Comparison of ENCODE assay signal across 8 cellular contexts in genomic region chr20:43409041-43409913, GRCh38. TPM values are rescaled to one million over a fixed set of nuclear protein-coding genes. Genes with fewer than 3 reads are reported as not detected.
A peak's percentile ranks its signal among the peaks of the same experiment; 100 is the strongest.
DNase-seq lines count a peak whose midpoint lies in the region; ATAC-seq and TF ChIP-seq lines count a peak whose summit lies in the region.

No MANE protein-coding gene starts in this region.

- WGBS in esophagus squamous epithelium, 2 donors: 33 to 40% methylated on average over 7 to 11 of the region's 12 CpGs

- TF ChIP-seq POLR2A in esophagus squamous epithelium (IDR thresholded peaks at IDR 0.05): no peak

- H3K27ac ChIP-seq in esophagus squamous epithelium: no peak overlapping the region

- intact Hi-C loops in CD14-positive monocyte (cut with micrococcal nuclease) (no loop called here), esophagus squamous epithelium (cut with DNase I) (no loop called here), posterior cingulate gyrus (cut with DNase I) (no loop called here)

- H3K4me1 ChIP-seq in esophagus squamous epithelium: no peaks in the 10 kb centered on the region

- no peak for ATAC-seq in GM21825 (IDR thresholded peaks at IDR 0.05; ENCODE audit: unreplicated experiment)

- H3K9me3 Mint-ChIP-seq in CD14-positive monocyte: peaks cover 4 to 25% (median 12%) of the 10 kb centered on the region in 7 donors
- H3K9me3 Mint-ChIP-seq in type B pancreatic cell: no peaks in the 10 kb centered on the region

- TF ChIP-seq CTCF in CD14-positive monocyte (IDR thresholded peaks at IDR 0.05): peak; percentile 55
- TF ChIP-seq CTCF in esophagus squamous epithelium (IDR thresholded peaks at IDR 0.05): peak in 5 of 6 experiments; percentile 17 to 59 (median 29)
- TF ChIP-seq CTCF in type B pancreatic cell (conservative IDR thresholded peaks at IDR 0.05): peak; percentile 86

- DNase-seq in CD14-positive monocyte (ENCODE audit: low spot score) (no peak), GM19240 (ENCODE audit: insufficient read length, low spot score) (peak; percentile 16), NCI-H82 treated with DMSO at 0.1 percent for 48 hours (lab: John Stamatoyannopoulos, UW; ENCODE audit: unreplicated experiment) (peak; percentile 22), esophagus squamous epithelium (lab: John Stamatoyannopoulos, UW) (no peak), type B pancreatic cell (ENCODE audit: extremely low spot score, unreplicated experiment) (no peak), posterior cingulate gyrus (no peak)
- DNase-seq in stimulated activated CD4-positive, alpha-beta T cell treated with anti-CD3 and anti-CD28 coated beads, Interleukin-12 subunit alpha, Interleukin-12 subunit beta, amount 100 ng/mL, for 4 hours: no peak

- H3K9me3 ChIP-seq in esophagus squamous epithelium: peaks cover 0 to 8% (median 0%) of the 10 kb centered on the region in 3 donors

- H3K4me3 ChIP-seq in esophagus squamous epithelium: no peak overlapping the region

- H3K4me3 Mint-ChIP-seq in CD14-positive monocyte (no peak overlapping the region), type B pancreatic cell (no peak overlapping the region)

- peaks cover 0 to 27% (median 0%) of the 10 kb centered on the region in 4 donors for H3K27me3 ChIP-seq in esophagus squamous epithelium

- H3K4me1 Mint-ChIP-seq in CD14-positive monocyte: peaks cover 4% of the 10 kb centered on the region
- no peaks in the 10 kb centered on the region for H3K4me1 Mint-ChIP-seq in type B pancreatic cell (ENCODE audit: unreplicated experiment)

- peaks cover 0 to 7% (median 2%) of the 10 kb centered on the region in 3 donors for H3K27me3 Mint-ChIP-seq in CD14-positive monocyte (ENCODE audit: low read depth in 3 of 3)
- H3K27me3 Mint-ChIP-seq in type B pancreatic cell: peaks cover 14% of the 10 kb centered on the region

- no peak overlapping the region for H3K27ac Mint-ChIP-seq in CD14-positive monocyte
- H3K27ac Mint-ChIP-seq in type B pancreatic cell: no peak overlapping the region

- H3K36me3 Mint-ChIP-seq in CD14-positive monocyte (no peaks in the 10 kb centered on the region), type B pancreatic cell (no peaks in the 10 kb centered on the region)

- no peaks in the 10 kb centered on the region for H3K36me3 ChIP-seq in esophagus squamous epithelium

RNA-seq across cellular contexts. Expression of gene SRSF6, which starts 48.4 kb away (rescaled TPM):
- polyA plus RNA-seq in CD14-positive monocyte: 10 to 100 TPM; 37.3 to 45.5 TPM
- total RNA-seq in esophagus squamous epithelium (10 to 100 TPM; 52.7 to 74.2 (median 53.4) TPM), type B pancreatic cell (ENCODE audit: low replicate concordance) (203 and 280 TPM in 2 replicates)

Comparison
In these comparisons a context has a peak if more than half of its experiments do, and no peak if none do; other contexts are left out.
1. DNase-seq: peak in GM19240 (single experiment) and NCI-H82 treated with DMSO at 0.1 percent for 48 hours (single experiment); none in CD14-positive monocyte (single experiment), esophagus squamous epithelium (single experiment), type B pancreatic cell (single experiment), posterior cingulate gyrus (0 of 10) and stimulated activated CD4-positive, alpha-beta T cell treated with anti-CD3 and anti-CD28 coated beads, Interleukin-12 subunit alpha, Interleukin-12 subunit beta, amount 100 ng/mL, for 4 hours (single experiment).
2. CTCF ChIP-seq: peak in every context shown above with its lines; median percentile 86 in type B pancreatic cell; 55 in CD14-positive monocyte; 29 in esophagus squamous epithelium.